ENCODE assay signal across 11 cellular contexts in genomic region chr6:140636237-140636636, GRCh38.
DNase-seq lines count a peak whose midpoint lies in the region; ATAC-seq and TF ChIP-seq lines count a peak whose summit lies in the region.
"Had no signal": no experiment of that assay in that cellular context is flagged by ENCODE, and none has a peak within 500 bp of the region (broad histone marks: within the 10 kb centered on the region; RNA-seq: fewer than 3 reads in every experiment).

No MANE protein-coding gene starts in this region.

- no peak overlapping the region for H3K4me3 Mint-ChIP-seq in naive thymus-derived CD8-positive, alpha-beta T cell

- no peak for TF ChIP-seq EP300 in tibial nerve (IDR thresholded peaks at IDR 0.05)

- H3K27ac Mint-ChIP-seq in naive thymus-derived CD8-positive, alpha-beta T cell = no peak overlapping the region

- H3K27me3 ChIP-seq in muscle layer of duodenum (ENCODE audit: low read depth, low read length) (no peaks in the 10 kb centered on the region), SJCRH30 (no peaks in the 10 kb centered on the region), tibial nerve (no peaks in the 10 kb centered on the region)

- H3K27me3 Mint-ChIP-seq in naive thymus-derived CD8-positive, alpha-beta T cell = peaks cover 0 to 9% (median 0%) of the 10 kb centered on the region in 5 donors

- H3K4me3 ChIP-seq in muscle layer of duodenum (ENCODE audit: low read depth in 1 of 2, low read length in 2 of 2) (no peak overlapping the region), SJCRH30 (no peak overlapping the region), tibial nerve (no peak overlapping the region)

- H3K36me3 Mint-ChIP-seq in naive thymus-derived CD8-positive, alpha-beta T cell = no peaks in the 10 kb centered on the region

- H3K27ac ChIP-seq in muscle layer of duodenum (ENCODE audit: low read length) = peak overlapping the region; percentile 21
- H3K27ac ChIP-seq in SJCRH30 = no peak overlapping the region
- H3K27ac ChIP-seq in tibial nerve = no peak overlapping the region

- no peaks in the 10 kb centered on the region for H3K9me3 ChIP-seq in muscle layer of duodenum (ENCODE audit: control insufficient read depth in 1 of 2, low read length in 2 of 2)
- H3K9me3 ChIP-seq in SJCRH30 (replicated peaks) = peaks cover 3% of the 10 kb centered on the region
- H3K9me3 ChIP-seq in tibial nerve = no peaks in the 10 kb centered on the region

- no peaks in the 10 kb centered on the region for H3K9me3 Mint-ChIP-seq in naive thymus-derived CD8-positive, alpha-beta T cell

- H3K36me3 ChIP-seq in muscle layer of duodenum (ENCODE audit: control insufficient read depth in 1 of 2, insufficient read depth in 2 of 2, low read length in 2 of 2) (no peaks in the 10 kb centered on the region), SJCRH30 (no peaks in the 10 kb centered on the region), tibial nerve (no peaks in the 10 kb centered on the region)

- peak; percentile 82 for DNase-seq in NCI-H146 treated with DMSO at 0.1 percent for 48 hours (lab: John Stamatoyannopoulos, UW; ENCODE audit: unreplicated experiment)
- DNase-seq in SJCRH30 = no peak
- DNase-seq in stimulated activated CD4-positive, alpha-beta T cell treated with anti-CD3 and anti-CD28 coated beads, Interleukin-1b, Interleukin-23, amount 100 ng/mL, for 48 hours = no peak
- DNase-seq in naive thymus-derived CD8-positive, alpha-beta T cell = no peak
- no peak for DNase-seq in tibial nerve (ENCODE audit: low spot score in 2 of 2)
- DNase-seq: COR-L47, NCI-H226, small intestine had no signal

- no peak for TF ChIP-seq POLR2A in tibial nerve (IDR thresholded peaks at IDR 0.05)

- ATAC-seq in GM18517 (IDR thresholded peaks at IDR 0.05; ENCODE audit: unreplicated experiment) (peak; percentile 60), GM21786 (IDR thresholded peaks at IDR 0.05; ENCODE audit: unreplicated experiment) (peak; percentile 50)
- no peak for ATAC-seq in naive thymus-derived CD8-positive, alpha-beta T cell

- no peak for TF ChIP-seq CTCF in tibial nerve (IDR thresholded peaks at IDR 0.05)

- H3K4me1 ChIP-seq in muscle layer of duodenum (ENCODE audit: control insufficient read depth in 1 of 2, insufficient read depth in 2 of 2, low read length in 2 of 2) = no peaks in the 10 kb centered on the region
- H3K4me1 ChIP-seq in SJCRH30 = no peaks in the 10 kb centered on the region
- no peaks in the 10 kb centered on the region for H3K4me1 ChIP-seq in tibial nerve

- peaks cover 0 to 2% (median 0%) of the 10 kb centered on the region in 4 donors for H3K4me1 Mint-ChIP-seq in naive thymus-derived CD8-positive, alpha-beta T cell

- 81 to 87% methylated on average over 8 of the region's 8 CpGs for WGBS in tibial nerve, 2 donors

- POLR2A ChIA-PET in naive thymus-derived CD8-positive, alpha-beta T cell (lab: Charles Lee) = no interaction called here

Comparison
In these comparisons a context has a peak if more than half of its experiments do, and no peak if none do; other contexts are left out.
1. ATAC-seq: peak in GM18517 (single experiment) and GM21786 (single experiment); none in naive thymus-derived CD8-positive, alpha-beta T cell (0 of 2).